In the genomic region with DNA sequence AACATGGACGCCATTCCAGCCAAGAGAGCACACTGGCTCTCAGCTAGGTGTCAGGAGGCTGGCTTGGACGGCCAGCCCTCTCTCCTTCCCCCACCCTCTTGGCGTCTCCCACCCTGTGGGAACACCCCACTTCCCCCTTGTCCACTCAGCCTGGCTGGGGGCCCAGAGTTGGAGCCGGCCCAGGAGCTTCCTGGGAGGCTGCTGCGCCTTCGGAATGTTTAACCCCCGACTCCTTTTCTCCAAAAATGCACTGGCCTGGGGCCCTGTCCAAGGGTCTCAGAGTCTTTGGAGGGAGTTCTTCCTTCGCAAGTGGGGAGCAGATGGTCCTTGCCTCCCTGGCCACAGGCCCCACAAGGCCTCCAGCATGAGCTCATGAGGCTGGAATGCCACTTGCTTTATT, we compare ENCODE assay signal across 13 cellular contexts. TPM values are rescaled to one million over a fixed set of nuclear protein-coding genes. Genes with fewer than 3 reads are reported as not detected.
DNase-seq lines count a peak whose midpoint lies in the region; ATAC-seq and TF ChIP-seq lines count a peak whose summit lies in the region.
"Had no signal": no experiment of that assay in that cellular context is flagged by ENCODE, and none has a peak within 500 bp of the region (broad histone marks: within the 10 kb centered on the region; RNA-seq: fewer than 3 reads in every experiment).

No MANE protein-coding gene starts in this region.

- peaks cover 59% of the 10 kb centered on the region for H3K27me3 ChIP-seq in BLaER1
- H3K27me3 ChIP-seq in heart left ventricle, result peaks cover 4 to 59% (median 37%) of the 10 kb centered on the region in 9 donors
- H3K27me3 ChIP-seq in ovary, result no peaks in the 10 kb centered on the region

- H3K27ac ChIP-seq in BLaER1 (no peak overlapping the region), heart left ventricle (peak overlapping the region in 8 of 12 donors; percentile 12 to 92 (median 36)), ovary (peak overlapping the region; percentile 70 to 81)
- H3K27ac ChIP-seq: brain microvascular endothelial cell, HL-60 had no signal

- H3K4me1 ChIP-seq in BLaER1 (peaks cover 24% of the 10 kb centered on the region), heart left ventricle (peaks cover 0 to 53% (median 24%) of the 10 kb centered on the region in 12 donors), ovary (ENCODE audit: insufficient read depth) (peaks cover 16% of the 10 kb centered on the region)

- H3K9me3 Mint-ChIP-seq in WTC11, result no peaks in the 10 kb centered on the region
- H3K9me3 Mint-ChIP-seq: naive thymus-derived CD8-positive, alpha-beta T cell had no signal

- H4K20me1 ChIP-seq in BLaER1, result peaks cover 6% of the 10 kb centered on the region; the same call in 1 of the 2 replicates

- no peak overlapping the region for H3K4me3 ChIP-seq in BLaER1
- no peak overlapping the region for H3K4me3 ChIP-seq in heart left ventricle
- H3K4me3 ChIP-seq in ovary, result no peak overlapping the region
- H3K4me3 ChIP-seq: spleen had no signal

- ATAC-seq in heart left ventricle, result no peak
- no peak for ATAC-seq in WTC11
- ATAC-seq: naive thymus-derived CD8-positive, alpha-beta T cell had no signal

- POLR2A ChIA-PET in WTC11 (lab: Charles Lee), result no interaction called here

- no peak for TF ChIP-seq EP300 in ovary (IDR thresholded peaks at IDR 0.05)

- intact Hi-C loops in heart left ventricle (cut with DNase I) (loop anchor here in 8 of 10 donors (2.0 to 10.0 kb wide), 9 partner anchors 33 to 417 kb away; a partner anchor contains a TSS), ovary (cut with DNase I) (loop anchor here (2.0 to 5.0 kb wide), 3 partner anchors 33 to 95 kb away; a partner anchor contains a TSS)

- peaks cover 28% of the 10 kb centered on the region for H3K27me3 Mint-ChIP-seq in WTC11 (ENCODE audit: low read depth)

- in situ Hi-C loops in KBM-7 (cut with MboI; ENCODE audit: low pct_unique_long_range_greater_than_20kb, low sequenced_read_pairs), result no loop called here

- TF ChIP-seq CTCF in heart left ventricle (IDR thresholded peaks at IDR 0.05) (no peak), ovary (IDR thresholded peaks at IDR 0.05) (no peak), WTC11 (IDR thresholded peaks at IDR 0.05) (no peak)

- WGBS in heart left ventricle, 4 donors, result 29 to 48% (median 42%) methylated on average over 7 to 8 of the region's 8 CpGs
- 12 to 17% (median 14%) methylated on average over 8 of the region's 8 CpGs for WGBS in ovary, 3 donors

- peaks cover 30% of the 10 kb centered on the region for H3K4me1 Mint-ChIP-seq in WTC11

- no peak overlapping the region for H3K27ac Mint-ChIP-seq in WTC11

- CTCF ChIA-PET in WTC11 (lab: Charles Lee), result interaction anchor here (0.6 to 3.5 kb wide), 15 partner anchors 10 to 177 kb away, joined by 3 to 106 read pairs (median 9); a partner anchor contains a TSS

- peak overlapping the region; percentile 65; the same call in 1 of the 2 replicates for H3K4me2 ChIP-seq in BLaER1

- TF ChIP-seq POLR2A in heart left ventricle (IDR thresholded peaks at IDR 0.05), result no peak
- no peak for TF ChIP-seq POLR2A in ovary (IDR thresholded peaks at IDR 0.05)

- H3K36me3 ChIP-seq in BLaER1, result no peaks in the 10 kb centered on the region
- peaks cover 0 to 2% (median 0%) of the 10 kb centered on the region in 9 donors for H3K36me3 ChIP-seq in heart left ventricle
- no peaks in the 10 kb centered on the region for H3K36me3 ChIP-seq in ovary
- H3K36me3 ChIP-seq: brain microvascular endothelial cell, spleen had no signal

- H3K9ac ChIP-seq in BLaER1, result no peak overlapping the region

- DNase-seq in astrocyte of the hippocampus (ENCODE audit: low read depth, low spot score) (peak; percentile 61), heart left ventricle (peak in 3 of 5 donors; percentile 44 to 80 (median 66)), ovary (peak; percentile 80 to 93 (median 90)), mesenteric fat pad (ENCODE audit: low spot score) (no peak), WTC11 (ENCODE audit: low spot score) (no peak), UCSD-AML1 (lab: John Stamatoyannopoulos, UW; ENCODE audit: unreplicated experiment) (no peak), KBM-7 (no peak)
- DNase-seq: activated CD4-positive, alpha-beta T cell treated with anti-CD3 and anti-CD28 coated beads for 1 hour; brain microvascular endothelial cell; naive thymus-derived CD8-positive, alpha-beta T cell; spleen had no signal

- no peaks in the 10 kb centered on the region for H3K36me3 Mint-ChIP-seq in WTC11
- H3K36me3 Mint-ChIP-seq: naive thymus-derived CD8-positive, alpha-beta T cell had no signal

- H3K4me3 Mint-ChIP-seq in WTC11, result no peak overlapping the region
- H3K4me3 Mint-ChIP-seq: naive thymus-derived CD8-positive, alpha-beta T cell had no signal

- no peaks in the 10 kb centered on the region for H3K9me3 ChIP-seq in BLaER1
- H3K9me3 ChIP-seq in heart left ventricle, result no peaks in the 10 kb centered on the region
- no peaks in the 10 kb centered on the region for H3K9me3 ChIP-seq in ovary
- H3K9me3 ChIP-seq: spleen had no signal

TF ChIP-seq in WTC11, 78 proteins besides CTCF, POLR2A, EP300 and RAD21 (continues in another document):
- TF ChIP-seq, protein P1, sequence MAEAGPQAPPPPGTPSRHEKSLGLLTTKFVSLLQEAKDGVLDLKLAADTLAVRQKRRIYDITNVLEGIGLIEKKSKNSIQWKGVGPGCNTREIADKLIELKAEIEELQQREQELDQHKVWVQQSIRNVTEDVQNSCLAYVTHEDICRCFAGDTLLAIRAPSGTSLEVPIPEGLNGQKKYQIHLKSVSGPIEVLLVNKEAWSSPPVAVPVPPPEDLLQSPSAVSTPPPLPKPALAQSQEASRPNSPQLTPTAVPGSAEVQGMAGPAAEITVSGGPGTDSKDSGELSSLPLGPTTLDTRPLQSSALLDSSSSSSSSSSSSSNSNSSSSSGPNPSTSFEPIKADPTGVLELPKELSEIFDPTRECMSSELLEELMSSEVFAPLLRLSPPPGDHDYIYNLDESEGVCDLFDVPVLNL (CRISPR knock-in tag; IDR thresholded peaks at IDR 0.05; ENCODE audit: borderline replicate concordance, low read depth), result no peak
- TF ChIP-seq, protein P2, sequence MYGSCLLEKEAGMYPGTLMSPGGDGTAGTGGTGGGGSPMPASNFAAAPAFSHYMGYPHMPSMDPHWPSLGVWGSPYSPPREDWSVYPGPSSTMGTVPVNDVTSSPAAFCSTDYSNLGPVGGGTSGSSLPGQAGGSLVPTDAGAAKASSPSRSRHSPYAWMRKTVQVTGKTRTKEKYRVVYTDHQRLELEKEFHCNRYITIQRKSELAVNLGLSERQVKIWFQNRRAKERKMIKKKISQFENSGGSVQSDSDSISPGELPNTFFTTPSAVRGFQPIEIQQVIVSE (CRISPR knock-in tag; IDR thresholded peaks at IDR 0.05; ENCODE audit: borderline replicate concordance), result no peak
- TF ChIP-seq NR3C1 (CRISPR knock-in tag; conservative IDR thresholded peaks at IDR 0.05; ENCODE audit: low read depth) (no peak), ZNF263 (CRISPR knock-in tag; IDR thresholded peaks at IDR 0.05; ENCODE audit: low read depth) (no peak), ELF4 (CRISPR knock-in tag; IDR thresholded peaks at IDR 0.05; ENCODE audit: low read depth) (no peak)
- TF ChIP-seq, protein P3, sequence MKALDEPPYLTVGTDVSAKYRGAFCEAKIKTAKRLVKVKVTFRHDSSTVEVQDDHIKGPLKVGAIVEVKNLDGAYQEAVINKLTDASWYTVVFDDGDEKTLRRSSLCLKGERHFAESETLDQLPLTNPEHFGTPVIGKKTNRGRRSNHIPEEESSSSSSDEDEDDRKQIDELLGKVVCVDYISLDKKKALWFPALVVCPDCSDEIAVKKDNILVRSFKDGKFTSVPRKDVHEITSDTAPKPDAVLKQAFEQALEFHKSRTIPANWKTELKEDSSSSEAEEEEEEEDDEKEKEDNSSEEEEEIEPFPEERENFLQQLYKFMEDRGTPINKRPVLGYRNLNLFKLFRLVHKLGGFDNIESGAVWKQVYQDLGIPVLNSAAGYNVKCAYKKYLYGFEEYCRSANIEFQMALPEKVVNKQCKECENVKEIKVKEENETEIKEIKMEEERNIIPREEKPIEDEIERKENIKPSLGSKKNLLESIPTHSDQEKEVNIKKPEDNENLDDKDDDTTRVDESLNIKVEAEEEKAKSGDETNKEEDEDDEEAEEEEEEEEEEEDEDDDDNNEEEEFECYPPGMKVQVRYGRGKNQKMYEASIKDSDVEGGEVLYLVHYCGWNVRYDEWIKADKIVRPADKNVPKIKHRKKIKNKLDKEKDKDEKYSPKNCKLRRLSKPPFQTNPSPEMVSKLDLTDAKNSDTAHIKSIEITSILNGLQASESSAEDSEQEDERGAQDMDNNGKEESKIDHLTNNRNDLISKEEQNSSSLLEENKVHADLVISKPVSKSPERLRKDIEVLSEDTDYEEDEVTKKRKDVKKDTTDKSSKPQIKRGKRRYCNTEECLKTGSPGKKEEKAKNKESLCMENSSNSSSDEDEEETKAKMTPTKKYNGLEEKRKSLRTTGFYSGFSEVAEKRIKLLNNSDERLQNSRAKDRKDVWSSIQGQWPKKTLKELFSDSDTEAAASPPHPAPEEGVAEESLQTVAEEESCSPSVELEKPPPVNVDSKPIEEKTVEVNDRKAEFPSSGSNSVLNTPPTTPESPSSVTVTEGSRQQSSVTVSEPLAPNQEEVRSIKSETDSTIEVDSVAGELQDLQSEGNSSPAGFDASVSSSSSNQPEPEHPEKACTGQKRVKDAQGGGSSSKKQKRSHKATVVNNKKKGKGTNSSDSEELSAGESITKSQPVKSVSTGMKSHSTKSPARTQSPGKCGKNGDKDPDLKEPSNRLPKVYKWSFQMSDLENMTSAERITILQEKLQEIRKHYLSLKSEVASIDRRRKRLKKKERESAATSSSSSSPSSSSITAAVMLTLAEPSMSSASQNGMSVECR (CRISPR knock-in tag; IDR thresholded peaks at IDR 0.05; ENCODE audit: borderline replicate concordance), result no peak

RNA-seq across cellular contexts. Expression of a gene that starts 4.1 kb away (rescaled TPM):
- total RNA-seq in heart left ventricle, result 10 to 100 TPM in 2 of 9 donors, 1 to 10 TPM in 7; 2.3 to 10.7 (median 3.5) TPM
- polyA plus RNA-seq in heart left ventricle, result 10 to 100 TPM in 1 of 2 donors, 1 to 10 TPM in 1; 3.2 to 21.2 TPM
- 10 to 100 TPM; 12.4 to 68.1 (median 26.1) TPM for total RNA-seq in ovary
- polyA plus RNA-seq in ovary, result 10 to 100 TPM; 23.3 to 34.1 TPM
- total RNA-seq in mesenteric fat pad, result 30.7 TPM
- total RNA-seq in WTC11 (2021), result 5.3 to 7.1 TPM (median 7.0 TPM) in 3 replicates
- total RNA-seq: naive thymus-derived CD8-positive, alpha-beta T cell had no signal
- polyA plus RNA-seq: naive thymus-derived CD8-positive, alpha-beta T cell had no signal

RNA-seq across cellular contexts. Expression of a gene that starts 14.5 kb away (rescaled TPM):
- total RNA-seq in heart left ventricle (not detected), ovary (not detected), mesenteric fat pad (not detected), WTC11 (2021) (not detected in 3 replicates)
- polyA plus RNA-seq in heart left ventricle (not detected), ovary (under 1 TPM in 1 of 2 donors, not detected in 1; 0.22 TPM)
- total RNA-seq: naive thymus-derived CD8-positive, alpha-beta T cell; spleen had no signal
- polyA plus RNA-seq: naive thymus-derived CD8-positive, alpha-beta T cell; spleen had no signal

RNA-seq across cellular contexts. Expression of a gene that starts 34.7 kb away (rescaled TPM):
- total RNA-seq in heart left ventricle, result 10 to 100 TPM in 2 of 9 donors, 1 to 10 TPM in 7; 1.5 to 51.9 (median 5.7) TPM
- polyA plus RNA-seq in heart left ventricle, result 1 to 10 TPM; 1.9 to 6.1 TPM
- 1 to 10 TPM in 5 of 7 donors, under 1 TPM in 2; 0.48 to 9.1 (median 1.7) TPM for total RNA-seq in ovary
- polyA plus RNA-seq in ovary, result 10 to 100 TPM in 1 of 2 donors, 1 to 10 TPM in 1; 3.3 to 11.5 TPM
- 45.1 TPM for total RNA-seq in mesenteric fat pad
- total RNA-seq in WTC11 (2021), result 0.04 to 0.11 TPM in 2 of 3 replicates, not detected in the other
- polyA plus RNA-seq: naive thymus-derived CD8-positive, alpha-beta T cell had no signal

RNA-seq across cellular contexts. Expression of a gene that starts 54.8 kb away (rescaled TPM):
- total RNA-seq in heart left ventricle (10 to 100 TPM; 10.4 to 35.7 (median 14.3) TPM), ovary (10 to 100 TPM in 3 of 7 donors, 1 to 10 TPM in 4; 5.9 to 22.8 (median 7.4) TPM), mesenteric fat pad (28.0 TPM), WTC11 (2021) (6.3 to 8.5 TPM (median 8.2 TPM) in 3 replicates)
- polyA plus RNA-seq in heart left ventricle (10 to 100 TPM; 11.8 to 17.3 TPM), ovary (10 to 100 TPM in 1 of 2 donors, 1 to 10 TPM in 1; 4.6 to 14.3 TPM)
- total RNA-seq: naive thymus-derived CD8-positive, alpha-beta T cell had no signal

Comparison
In these comparisons a context has a peak if more than half of its experiments do, and no peak if none do; other contexts are left out.
1. DNase-seq: peak in astrocyte of the hippocampus (single experiment), heart left ventricle (3 of 5) and ovary (5 of 5); none in mesenteric fat pad (single experiment), WTC11 (single experiment), UCSD-AML1 (single experiment) and KBM-7 (single experiment).